In the genomic region with DNA sequence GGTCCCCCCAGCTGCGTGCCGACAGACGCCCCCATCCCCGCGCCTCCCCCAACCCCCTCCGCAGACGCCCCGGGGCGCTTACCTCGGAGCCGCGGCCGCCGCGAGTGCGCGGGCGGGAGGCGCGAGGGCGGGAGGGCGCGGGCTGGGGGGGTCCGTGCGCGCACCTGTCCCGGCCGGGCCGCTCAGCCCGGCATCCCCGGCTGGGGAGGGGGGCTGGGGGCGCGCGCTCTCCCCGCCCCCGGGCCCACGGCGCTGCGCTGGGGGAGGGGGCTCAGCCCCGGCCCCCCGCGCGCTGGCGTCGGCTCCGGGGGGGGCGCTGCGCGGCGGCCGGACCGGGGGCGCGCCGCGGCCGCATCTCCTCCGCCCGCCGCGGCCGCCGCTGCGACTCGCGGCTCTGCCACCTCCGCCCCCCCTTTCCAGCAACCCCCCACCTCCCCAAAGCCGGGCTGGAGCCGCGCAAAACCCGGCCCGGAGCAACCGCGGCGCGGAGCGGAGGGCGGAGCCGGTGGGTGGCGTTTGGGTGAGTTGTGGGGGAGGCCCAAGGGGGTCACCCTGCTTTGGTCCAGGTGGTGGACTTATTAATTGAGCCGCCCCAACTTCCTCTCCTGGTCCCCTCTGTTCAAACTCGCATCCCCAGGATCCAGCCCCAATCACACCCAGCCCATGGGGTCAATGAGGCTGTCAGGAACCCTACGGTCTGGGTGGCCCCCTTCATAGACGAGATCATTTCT, we compare ENCODE assay signal across 9 cellular contexts. TPM values are rescaled to one million over a fixed set of nuclear protein-coding genes. Genes with fewer than 3 reads are reported as not detected.
DNase-seq lines count a peak whose midpoint lies in the region; ATAC-seq and TF ChIP-seq lines count a peak whose summit lies in the region.
"Had no signal": no experiment of that assay in that cellular context is flagged by ENCODE, and none has a peak within 500 bp of the region (broad histone marks: within the 10 kb centered on the region; RNA-seq: fewer than 3 reads in every experiment).

No MANE protein-coding gene starts in this region.

- H3K4me1 Mint-ChIP-seq in endothelial cell (ENCODE audit: unreplicated experiment) = peaks cover 10% of the 10 kb centered on the region

- H3K9me3 Mint-ChIP-seq in endothelial cell (ENCODE audit: unreplicated experiment) = no peaks in the 10 kb centered on the region
- H3K9me3 Mint-ChIP-seq: T-helper 1 cell treated with Interleukin-12 subunit alpha and Interleukin-12 subunit beta and Interleukin-4 antibody, amounts not matched to agents 30 μg/mL and 1 μg/mL, for 36 hours had no signal

- DNase-seq in NCI-H345 (lab: John Stamatoyannopoulos, UW) (peak; percentile 13), NCI-H345 treated with DMSO at 0.1 percent for 48 hours (lab: John Stamatoyannopoulos, UW; ENCODE audit: unreplicated experiment) (no peak), NCI-H510A (lab: John Stamatoyannopoulos, UW) (peak; percentile 36), endothelial cell (ENCODE audit: low spot score) (no peak), gastrocnemius medialis (no peak), cortex of kidney (lab: John Stamatoyannopoulos, UW) (no peak), KG1 (lab: John Stamatoyannopoulos, UW) (no peak), BE2C (no peak)

- H3K36me3 Mint-ChIP-seq in endothelial cell (ENCODE audit: low read depth, unreplicated experiment) = no peaks in the 10 kb centered on the region

- no peaks in the 10 kb centered on the region for H3K36me3 ChIP-seq in gastrocnemius medialis
- no peaks in the 10 kb centered on the region for H3K36me3 ChIP-seq in BE2C

- TF ChIP-seq CTCF in endothelial cell (IDR thresholded peaks at IDR 0.05; ENCODE audit: unreplicated experiment) = no peak
- TF ChIP-seq CTCF in gastrocnemius medialis (IDR thresholded peaks at IDR 0.05 in 4 of 5, conservative IDR thresholded peaks at IDR 0.05 in 1 of 5) = no peak
- TF ChIP-seq CTCF in BE2C (IDR thresholded peaks at IDR 0.05; ENCODE audit: low read depth, low read length) = no peak

- H3K4me3 ChIP-seq in gastrocnemius medialis = peak overlapping the region; percentile 36 to 48 (median 41)
- no peak overlapping the region for H3K4me3 ChIP-seq in BE2C (ENCODE audit: low read depth, low read length)

- peaks cover 0 to 18% of the 10 kb centered on the region in 2 donors for H3K4me1 ChIP-seq in gastrocnemius medialis
- H3K4me1 ChIP-seq in BE2C = no peaks in the 10 kb centered on the region

- no peak for ATAC-seq in gastrocnemius medialis

- no peaks in the 10 kb centered on the region for H3K9me3 ChIP-seq in gastrocnemius medialis
- H3K9me3 ChIP-seq in BE2C = no peaks in the 10 kb centered on the region

- no peak overlapping the region for H3K27ac Mint-ChIP-seq in endothelial cell (ENCODE audit: unreplicated experiment)
- H3K27ac Mint-ChIP-seq: T-helper 1 cell treated with Interleukin-12 subunit alpha and Interleukin-12 subunit beta and Interleukin-4 antibody, amounts not matched to agents 30 μg/mL and 1 μg/mL, for 36 hours had no signal

- peaks cover 20% of the 10 kb centered on the region for H3K27me3 Mint-ChIP-seq in endothelial cell (ENCODE audit: unreplicated experiment)

- H3K4me3 Mint-ChIP-seq in endothelial cell (ENCODE audit: unreplicated experiment) = peak overlapping the region; percentile 78
- H3K4me3 Mint-ChIP-seq: T-helper 1 cell treated with Interleukin-12 subunit alpha and Interleukin-12 subunit beta and Interleukin-4 antibody, amounts not matched to agents 30 μg/mL and 1 μg/mL, for 36 hours had no signal

- in situ Hi-C loops in gastrocnemius medialis (cut with MboI; ENCODE audit: low sequenced_read_pairs in 4 of 4) = no loop called here

- H3K27me3 ChIP-seq in gastrocnemius medialis (peaks cover 36 to 47% (median 39%) of the 10 kb centered on the region in 3 donors), BE2C (peaks cover 61% of the 10 kb centered on the region)

- peak overlapping the region in 1 of 4 donors; percentile 35 for H3K27ac ChIP-seq in gastrocnemius medialis

- TF ChIP-seq POLR2A in gastrocnemius medialis (IDR thresholded peaks at IDR 0.05) = no peak

- intact Hi-C loops in gastrocnemius medialis (cut with DNase I; ENCODE audit: low total_unique reads) = no loop called here

RNA-seq across cellular contexts. Expression of gene SEMA6B, which starts 22.1 kb away (rescaled TPM):
- 43.7 TPM for total RNA-seq in endothelial cell (ENCODE audit: unreplicated experiment)
- total RNA-seq in gastrocnemius medialis = 1 to 10 TPM; 1.4 to 3.3 (median 2.6) TPM
- polyA plus RNA-seq in BE2C (2012; ENCODE audit: insufficient read depth, insufficient read length, low read depth) = not detected

RNA-seq across cellular contexts. Expression of gene LRG1, which starts 41.7 kb away (rescaled TPM):
- 2.2 TPM for total RNA-seq in endothelial cell (ENCODE audit: unreplicated experiment)
- 1 to 10 TPM in 1 of 4 donors, under 1 TPM in 2, not detected in 1; 0.15 to 2.7 (median 0.98) TPM for total RNA-seq in gastrocnemius medialis
- 0.14 TPM for polyA plus RNA-seq in BE2C (2012; ENCODE audit: insufficient read depth, insufficient read length, low read depth)

RNA-seq across cellular contexts. Expression of gene PLIN5, which starts 46.5 kb away (rescaled TPM):
- 0.64 TPM for total RNA-seq in endothelial cell (ENCODE audit: unreplicated experiment)
- 100 to 1,000 TPM in 1 of 4 donors, 10 to 100 TPM in 3; 23.5 to 127 (median 52.9) TPM for total RNA-seq in gastrocnemius medialis
- 0.25 TPM for polyA plus RNA-seq in BE2C (2012; ENCODE audit: insufficient read depth, insufficient read length, low read depth)

RNA-seq across cellular contexts. Expression of gene TNFAIP8L1, which starts 57.8 kb away (rescaled TPM):
- total RNA-seq in endothelial cell (ENCODE audit: unreplicated experiment) (60.1 TPM), gastrocnemius medialis (1 to 10 TPM; 1.3 to 2.9 (median 1.7) TPM)
- 1.7 TPM for polyA plus RNA-seq in BE2C (2012; ENCODE audit: insufficient read depth, insufficient read length, low read depth)

Comparison
In these comparisons a context has a peak if more than half of its experiments do, and no peak if none do; other contexts are left out.
1. DNase-seq: peak in NCI-H345 (single experiment) and NCI-H510A (single experiment); none in NCI-H345 treated with DMSO at 0.1 percent for 48 hours (single experiment), endothelial cell (single experiment), gastrocnemius medialis (0 of 2), cortex of kidney (single experiment), KG1 (single experiment) and BE2C (single experiment).
2. RNA of gene SEMA6B, which starts 22.1 kb away (total RNA-seq): 43.7 TPM in endothelial cell (single experiment); 1.4 to 3.3 TPM in gastrocnemius medialis; every median in the first group is over 10 times any median in the second.
3. RNA of gene PLIN5, which starts 46.5 kb away (total RNA-seq): 23.5 to 127 TPM in gastrocnemius medialis; 0.64 TPM in endothelial cell (single experiment); every median in the first group is over 10 times any median in the second.